In genomic region chr9:73132034-73132776, GRCh38 we compare ENCODE assay signal across 8 cellular contexts. TPM values are rescaled to one million over a fixed set of nuclear protein-coding genes. Genes with fewer than 3 reads are reported as not detected.
DNase-seq lines count a peak whose midpoint lies in the region; ATAC-seq and TF ChIP-seq lines count a peak whose summit lies in the region.

No MANE protein-coding gene starts in this region.

- peak overlapping the region; percentile 89 for H2AFZ ChIP-seq in OCI-LY3 (ENCODE audit: low read depth, low read length)

- H3K27me3 Mint-ChIP-seq in activated T-cell treated with anti-CD3 and anti-CD28 coated beads, Interleukin-2, amount 50 U/mL, for 24 hours = no peaks in the 10 kb centered on the region

- peaks cover 20% of the 10 kb centered on the region for H3K4me1 ChIP-seq in OCI-LY3 (ENCODE audit: low read length)

- no peaks in the 10 kb centered on the region for H3K27me3 ChIP-seq in OCI-LY3 (ENCODE audit: low read depth, low read length)

- H3K79me2 ChIP-seq in OCI-LY3 (ENCODE audit: low read length) = no peaks in the 10 kb centered on the region

- no peak for TF ChIP-seq CTCF in AG10803 (conservative IDR thresholded peaks at IDR 0.05; ENCODE audit: low read length)
- TF ChIP-seq CTCF in OCI-LY3 (IDR thresholded peaks at IDR 0.05; ENCODE audit: low read depth, low read length) = no peak

- peak; percentile 88 for TF ChIP-seq POLR2A in erythroblast (IDR thresholded peaks at IDR 0.05; ENCODE audit: low read length)

- H4K20me1 ChIP-seq in OCI-LY3 (ENCODE audit: insufficient read depth, low read length) = no peaks in the 10 kb centered on the region

- ATAC-seq in HG03378 (IDR thresholded peaks at IDR 0.05; ENCODE audit: unreplicated experiment) = peak; percentile 96

- peaks cover 2% of the 10 kb centered on the region for H3K36me3 Mint-ChIP-seq in activated T-cell treated with anti-CD3 and anti-CD28 coated beads, Interleukin-2, amount 50 U/mL, for 24 hours (ENCODE audit: low read depth)

- peak overlapping the region; percentile 40 for H3K27ac ChIP-seq in OCI-LY3 (ENCODE audit: low read length)

- no peaks in the 10 kb centered on the region for H3K36me3 ChIP-seq in OCI-LY3 (replicated peaks; ENCODE audit: low read depth, low read length)

- peak overlapping the region; percentile 81 for H3K4me2 ChIP-seq in OCI-LY3 (ENCODE audit: low read length)

- peaks cover 51% of the 10 kb centered on the region for H3K4me1 Mint-ChIP-seq in activated T-cell treated with anti-CD3 and anti-CD28 coated beads, Interleukin-2, amount 50 U/mL, for 24 hours (ENCODE audit: low read depth)

- peak overlapping the region; percentile 62 for H3K4me3 ChIP-seq in AG10803 (ENCODE audit: low read length)
- H3K4me3 ChIP-seq in OCI-LY3 (ENCODE audit: low read length) = peak overlapping the region; percentile 78

- H3K27ac Mint-ChIP-seq in activated T-cell treated with anti-CD3 and anti-CD28 coated beads, Interleukin-2, amount 50 U/mL, for 24 hours = peak overlapping the region; percentile 95

- H3K9me3 Mint-ChIP-seq in activated T-cell treated with anti-CD3 and anti-CD28 coated beads, Interleukin-2, amount 50 U/mL, for 24 hours = no peaks in the 10 kb centered on the region

- H3K9ac ChIP-seq in OCI-LY3 (ENCODE audit: low read length) = peak overlapping the region; percentile 56

- peak overlapping the region; percentile 82 for H3K4me3 Mint-ChIP-seq in activated T-cell treated with anti-CD3 and anti-CD28 coated beads, Interleukin-2, amount 50 U/mL, for 24 hours

- DNase-seq in AG10803 (ENCODE audit: low read depth) (peak; percentile 85), GM19238 (ENCODE audit: insufficient read length, low spot score) (peak; percentile 10), erythroblast (lab: John Stamatoyannopoulos, UW) (peak; percentile 85 to 86), myocyte (ENCODE audit: low read depth) (peak; percentile 85)
- peak; percentile 70 for DNase-seq in activated T-cell treated with anti-CD3 and anti-CD28 coated beads, Interleukin-2, amount 50 U/mL, for 24 hours
- peak; percentile 51 to 53 for DNase-seq in stimulated activated CD8-positive, alpha-beta memory T cell treated with anti-CD3 and anti-CD28 coated beads, Interleukin-7, amount 100 ng/mL, for 4 hours (ENCODE audit: low read depth in 2 of 2)

- H3K9me3 ChIP-seq in OCI-LY3 (ENCODE audit: insufficient read depth, low read length) = no peaks in the 10 kb centered on the region

RNA-seq across cellular contexts. Expression of gene ANXA1, which starts 19.5 kb away (rescaled TPM):
- 171 and 372 TPM in 2 replicates for total RNA-seq in myocyte
- 245 TPM for polyA plus RNA-seq in myocyte (2012)

Comparison
In these comparisons a context has a peak if more than half of its experiments do, and no peak if none do; other contexts are left out.
1. Peak in every context shown above with its lines: DNase-seq, ATAC-seq, H3K4me3 ChIP-seq and H3K27ac ChIP-seq.
2. DNase-seq: peak in every context shown above with its lines; median percentile 86 in erythroblast; 85 in AG10803; 85 in myocyte; 70 in activated T-cell treated with anti-CD3 and anti-CD28 coated beads, Interleukin-2, amount 50 U/mL, for 24 hours; 52 in stimulated activated CD8-positive, alpha-beta memory T cell treated with anti-CD3 and anti-CD28 coated beads, Interleukin-7, amount 100 ng/mL, for 4 hours; 10 in GM19238.